ENCODE assay signal across 9 cellular contexts in genomic region chr6:165729307-165729936, GRCh38.
DNase-seq lines count a peak whose midpoint lies in the region; ATAC-seq and TF ChIP-seq lines count a peak whose summit lies in the region.
"Had no signal": no experiment of that assay in that cellular context is flagged by ENCODE, and none has a peak within 500 bp of the region (broad histone marks: within the 10 kb centered on the region; RNA-seq: fewer than 3 reads in every experiment).

No MANE protein-coding gene starts in this region.

- H3K9me3 ChIP-seq in aorta (ENCODE audit: control insufficient read depth, low read length), result no peaks in the 10 kb centered on the region

- H3K4me3 ChIP-seq in GM06990 (replicated peaks; ENCODE audit: low read depth, low read length), result no peak overlapping the region
- no peak overlapping the region for H3K4me3 ChIP-seq in aorta (ENCODE audit: low read length in 2 of 2)

- H3K27me3 ChIP-seq in GM06990 (replicated peaks; ENCODE audit: control insufficient read depth, insufficient read depth, low read length) (no peaks in the 10 kb centered on the region; the same call in 1 of the 2 replicates), aorta (ENCODE audit: control insufficient read depth in 1 of 2, insufficient read depth in 2 of 2, low read length in 1 of 2) (no peaks in the 10 kb centered on the region)

- H3K27ac ChIP-seq in VCaP (no peak overlapping the region), aorta (ENCODE audit: low read depth in 1 of 2, low read length in 2 of 2) (no peak overlapping the region)
- H3K27ac ChIP-seq: epithelial cell of prostate had no signal

- peak; percentile 61 for ATAC-seq in HG03342 (IDR thresholded peaks at IDR 0.05; ENCODE audit: unreplicated experiment)
- ATAC-seq in left ventricle myocardium superior, result peak; percentile 61
- no peak for ATAC-seq in HG02588 (IDR thresholded peaks at IDR 0.05; ENCODE audit: unreplicated experiment)
- ATAC-seq in aorta (ENCODE audit: low FRiP score), result no peak

- TF ChIP-seq CTCF in GM06990 (IDR thresholded peaks at IDR 0.05; ENCODE audit: insufficient read depth, low read length, poor library complexity, severe bottlenecking) (peak; percentile 73), VCaP (conservative IDR thresholded peaks at IDR 0.05) (peak; percentile 88)

- DNase-seq in A172 (ENCODE audit: low spot score) (peak; percentile 38), GM06990 (ENCODE audit: extremely low read depth, insufficient read length) (no peak), left ventricle myocardium superior (peak; percentile 39), aorta (no peak)
- DNase-seq in stimulated activated CD8-positive, alpha-beta memory T cell treated with anti-CD3 and anti-CD28 coated beads, Interleukin-12 subunit alpha, Interleukin-12 subunit beta, amount 100 ng/mL, for 1 hour (ENCODE audit: low read depth), result peak; percentile 7

- 20% methylated on average over 1 of the region's 1 CpG for WGBS in aorta, 2 donors

- intact Hi-C loops in left ventricle myocardium superior (cut with micrococcal nuclease) (loop anchor here (2.0 kb wide), 1 partner anchor 121 kb away; no protein-coding TSS in a partner anchor), aorta (cut with DNase I) (no loop called here)

- H3K4me1 ChIP-seq in aorta (ENCODE audit: control insufficient read depth in 1 of 2, insufficient read depth in 2 of 2, low read length in 2 of 2), result no peaks in the 10 kb centered on the region

- H3K36me3 ChIP-seq in GM06990 (ENCODE audit: control insufficient read depth, insufficient read depth, low read length), result no peaks in the 10 kb centered on the region
- no peaks in the 10 kb centered on the region for H3K36me3 ChIP-seq in aorta (ENCODE audit: control insufficient read depth in 1 of 2, insufficient read depth in 2 of 2, low read length in 1 of 2)

Comparison
In these comparisons a context has a peak if more than half of its experiments do, and no peak if none do; other contexts are left out.
1. DNase-seq: peak in A172 (single experiment), left ventricle myocardium superior (single experiment) and stimulated activated CD8-positive, alpha-beta memory T cell treated with anti-CD3 and anti-CD28 coated beads, Interleukin-12 subunit alpha, Interleukin-12 subunit beta, amount 100 ng/mL, for 1 hour (single experiment); none in GM06990 (single experiment) and aorta (0 of 2).
2. ATAC-seq: peak in HG03342 (single experiment) and left ventricle myocardium superior (single experiment); none in HG02588 (single experiment) and aorta (single experiment).